ENCODE assay signal across 15 cellular contexts in the genomic region with DNA sequence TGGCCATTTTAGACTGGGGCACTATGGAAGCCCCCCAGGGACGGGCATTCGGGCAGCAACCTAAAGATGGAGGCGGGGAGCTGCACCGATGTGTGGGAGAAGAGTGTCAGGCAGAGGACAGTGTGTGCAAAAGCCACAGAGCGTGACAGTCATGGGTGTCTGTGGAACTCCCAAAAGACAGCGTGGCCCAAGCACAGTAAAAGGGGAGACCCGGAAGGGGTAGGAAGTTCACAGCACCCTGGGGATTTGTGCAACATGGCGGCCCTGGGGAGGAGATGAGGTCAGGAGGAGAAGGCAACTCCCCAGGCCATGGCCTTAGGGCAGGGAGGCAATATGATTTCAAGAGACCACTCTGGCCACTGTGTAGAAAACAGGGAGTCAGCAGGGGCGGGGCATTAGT. TPM values are rescaled to one million over a fixed set of nuclear protein-coding genes. Genes with fewer than 3 reads are reported as not detected.
DNase-seq lines count a peak whose midpoint lies in the region; ATAC-seq and TF ChIP-seq lines count a peak whose summit lies in the region.
"Had no signal": no experiment of that assay in that cellular context is flagged by ENCODE, and none has a peak within 500 bp of the region (broad histone marks: within the 10 kb centered on the region; RNA-seq: fewer than 3 reads in every experiment).

No MANE protein-coding gene starts in this region.

- in situ Hi-C loops in GM23248 (cut with MboI): loop anchor here (5.0 kb wide), 1 partner anchor 147 kb away; no protein-coding TSS in a partner anchor

- H3K9me2 ChIP-seq in GM23248 (ENCODE audit: insufficient read depth): no peaks in the 10 kb centered on the region

- peaks cover 7 to 16% of the 10 kb centered on the region in 2 donors for H3K4me1 ChIP-seq in ascending aorta
- H3K4me1 ChIP-seq in GM23248 (ENCODE audit: insufficient read depth): peaks cover 27% of the 10 kb centered on the region

- H3K4me3 Mint-ChIP-seq in stimulated activated naive CD8-positive, alpha-beta T cell treated with anti-CD3 and anti-CD28 coated beads, Interleukin-15, amount 100 ng/mL, for 72 hours: no peak overlapping the region
- no peak overlapping the region for H3K4me3 Mint-ChIP-seq in activated T-helper 17 cell treated with anti-CD3 and anti-CD28 coated beads, Interleukin-2, amount 50 U/mL, for 72 hours

- no peak for TF ChIP-seq CTCF in ascending aorta (IDR thresholded peaks at IDR 0.05)

- no peak overlapping the region for H3K4me2 ChIP-seq in GM23248 (ENCODE audit: unreplicated experiment)

- no peak overlapping the region for H3K9ac ChIP-seq in GM23248

- 97 to 98% methylated on average over 9 of the region's 9 CpGs for WGBS in GM23248 (ENCODE audit: low coverage in 1 of 2, low lambda C conversion rate in 2 of 2, missing lambda C conversion rate in 2 of 2), 2 experiments

- intact Hi-C loops in ascending aorta (cut with DNase I): loop anchor here (1.0 kb wide), 1 partner anchor 46 kb away; no protein-coding TSS in a partner anchor

- H3K27ac ChIP-seq in ascending aorta (peak overlapping the region; percentile 7 to 46), GM23248 (no peak overlapping the region)

- H3K36me3 Mint-ChIP-seq in activated T-helper 17 cell treated with anti-CD3 and anti-CD28 coated beads, Interleukin-2, amount 50 U/mL, for 72 hours (ENCODE audit: low read depth): no peaks in the 10 kb centered on the region

- H4K20me1 ChIP-seq in GM23248 (ENCODE audit: insufficient read depth): no peaks in the 10 kb centered on the region

- no peak overlapping the region for H2AFZ ChIP-seq in GM23248

- peaks cover 0 to 4% of the 10 kb centered on the region in 2 donors for H3K9me3 Mint-ChIP-seq in stimulated activated naive CD8-positive, alpha-beta T cell treated with anti-CD3 and anti-CD28 coated beads, Interleukin-15, amount 100 ng/mL, for 72 hours
- H3K9me3 Mint-ChIP-seq in activated T-helper 17 cell treated with anti-CD3 and anti-CD28 coated beads, Interleukin-2, amount 50 U/mL, for 72 hours: no peaks in the 10 kb centered on the region

- H3K79me2 ChIP-seq in GM23248 (ENCODE audit: insufficient read depth): no peaks in the 10 kb centered on the region

- H3K27me3 ChIP-seq in ascending aorta (no peaks in the 10 kb centered on the region), GM23248 (replicated peaks; ENCODE audit: insufficient read depth) (no peaks in the 10 kb centered on the region)

- H3K27ac Mint-ChIP-seq in stimulated activated naive CD8-positive, alpha-beta T cell treated with anti-CD3 and anti-CD28 coated beads, Interleukin-15, amount 100 ng/mL, for 72 hours: peak overlapping the region; percentile 81 to 86
- H3K27ac Mint-ChIP-seq in activated T-helper 17 cell treated with anti-CD3 and anti-CD28 coated beads, Interleukin-2, amount 50 U/mL, for 72 hours: no peak overlapping the region

- H3K4me1 Mint-ChIP-seq in stimulated activated naive CD8-positive, alpha-beta T cell treated with anti-CD3 and anti-CD28 coated beads, Interleukin-15, amount 100 ng/mL, for 72 hours: no peaks in the 10 kb centered on the region
- no peaks in the 10 kb centered on the region for H3K4me1 Mint-ChIP-seq in activated T-helper 17 cell treated with anti-CD3 and anti-CD28 coated beads, Interleukin-2, amount 50 U/mL, for 72 hours

- no peak for ATAC-seq in stimulated activated naive CD8-positive, alpha-beta T cell treated with anti-CD3 and anti-CD28 coated beads, Interleukin-15, amount 100 ng/mL, for 72 hours
- ATAC-seq in stimulated activated naive CD8-positive, alpha-beta T cell treated with anti-CD3 and anti-CD28 coated beads, Interleukin-15, Interleukin-2, amounts not matched to agents 100 U/mL and 50 U/mL, for 24 hours: no peak
- no peak for ATAC-seq in left lobe of liver
- no peak for ATAC-seq in GM18505 (IDR thresholded peaks at IDR 0.05; ENCODE audit: unreplicated experiment)
- ATAC-seq in activated T-helper 17 cell treated with anti-CD3 and anti-CD28 coated beads, Interleukin-2, amount 50 U/mL, for 72 hours (replicated peaks): no peak

- no peak for DNase-seq in stimulated activated naive CD8-positive, alpha-beta T cell treated with anti-CD3 and anti-CD28 coated beads, Interleukin-15, amount 100 ng/mL, for 72 hours
- DNase-seq in stimulated activated naive CD8-positive, alpha-beta T cell treated with anti-CD3 and anti-CD28 coated beads, Interleukin-15, Interleukin-2, amounts not matched to agents 100 U/mL and 50 U/mL, for 24 hours: no peak
- DNase-seq in ascending aorta (ENCODE audit: low spot score in 2 of 2): peak in 1 of 2 donors; percentile 56
- peak; percentile 31 for DNase-seq in left lobe of liver (ENCODE audit: low spot score)
- no peak for DNase-seq in GM23248
- no peak for DNase-seq in DMS79 treated with DMSO at 0.1 percent for 48 hours (lab: John Stamatoyannopoulos, UW)
- DNase-seq: 8988T, DMS153, NCI-H1417, NCI-H187 treated with DMSO at 0.1 percent for 48 hours, NCI-H526 treated with DMSO at 0.1 percent for 48 hours, SIG-M5 had no signal

- H3F3A ChIP-seq in GM23248 (ENCODE audit: insufficient read depth): peaks cover 33% of the 10 kb centered on the region

- no peaks in the 10 kb centered on the region for H3K36me3 ChIP-seq in ascending aorta
- H3K36me3 ChIP-seq in GM23248 (ENCODE audit: low read depth): no peaks in the 10 kb centered on the region

- H3K4me3 ChIP-seq in ascending aorta: no peak overlapping the region
- H3K4me3 ChIP-seq in GM23248: no peak overlapping the region

- no peaks in the 10 kb centered on the region for H3K27me3 Mint-ChIP-seq in stimulated activated naive CD8-positive, alpha-beta T cell treated with anti-CD3 and anti-CD28 coated beads, Interleukin-15, amount 100 ng/mL, for 72 hours
- peaks cover 7% of the 10 kb centered on the region for H3K27me3 Mint-ChIP-seq in activated T-helper 17 cell treated with anti-CD3 and anti-CD28 coated beads, Interleukin-2, amount 50 U/mL, for 72 hours

- TF ChIP-seq POLR2A in GM18505 (IDR thresholded peaks at IDR 0.05; ENCODE audit: borderline replicate concordance, extremely low read depth, insufficient read depth, insufficient read length): no peak

- no peaks in the 10 kb centered on the region for H3K9me3 ChIP-seq in ascending aorta
- H3K9me3 ChIP-seq in GM23248 (ENCODE audit: low read depth): no peaks in the 10 kb centered on the region

RNA-seq across cellular contexts. Expression of gene FGF1, which starts 38.9 kb away (rescaled TPM):
- total RNA-seq in ascending aorta (23.5 TPM), left lobe of liver (0.25 TPM)
- total RNA-seq in GM23248 (2014; rRNA removed; shearing (Covaris generic)): 9.2 and 13.8 TPM in 2 replicates
- polyA plus RNA-seq in GM23248 (2016; fragmentation: Nextera tagmentation; extraction: Ambion mirVana): 27.7 and 29.6 TPM in 2 replicates
- not detected for total RNA-seq in activated T-helper 17 cell treated with anti-CD3 and anti-CD28 coated beads, Interleukin-2, amount 50 U/mL, for 72 hours
- total RNA-seq: HT-29 had no signal

RNA-seq across cellular contexts. Expression of gene ARHGAP26, which starts 45.4 kb away (rescaled TPM):
- total RNA-seq in ascending aorta (34.9 TPM), left lobe of liver (7.4 TPM)
- 1.6 and 8.3 TPM in 2 replicates for total RNA-seq in GM23248 (2014; rRNA removed; shearing (Covaris generic))
- polyA plus RNA-seq in GM23248 (2016; fragmentation: Nextera tagmentation; extraction: Ambion mirVana): 1.7 and 1.9 TPM in 2 replicates
- 10 to 100 TPM in 1 of 2 donors, 1 to 10 TPM in 1; 7.8 to 12.0 TPM for total RNA-seq in activated T-helper 17 cell treated with anti-CD3 and anti-CD28 coated beads, Interleukin-2, amount 50 U/mL, for 72 hours
